In the genomic region with DNA sequence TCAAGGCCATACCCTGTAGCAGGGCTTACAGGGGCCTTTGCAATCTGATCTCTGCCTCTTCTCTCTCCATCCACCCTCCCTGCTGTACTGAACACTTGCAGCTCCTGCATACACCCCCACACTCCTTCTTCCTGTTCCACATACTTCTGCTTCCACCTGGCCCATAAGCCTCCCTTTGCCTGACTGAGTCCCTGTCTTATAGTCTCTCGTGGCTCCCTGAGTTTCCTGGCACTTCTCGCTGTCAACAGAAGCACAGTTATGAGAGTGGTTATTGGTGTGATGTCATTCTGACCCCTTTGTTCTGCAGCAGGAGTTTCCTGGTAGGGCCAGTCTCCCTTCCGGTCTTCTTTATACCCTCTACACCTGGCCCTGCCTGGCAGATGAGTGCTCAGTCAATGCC, we compare ENCODE assay signal across 18 cellular contexts. TPM values are rescaled to one million over a fixed set of nuclear protein-coding genes. Genes with fewer than 3 reads are reported as not detected.
DNase-seq lines count a peak whose midpoint lies in the region; ATAC-seq and TF ChIP-seq lines count a peak whose summit lies in the region.
"Had no signal": no experiment of that assay in that cellular context is flagged by ENCODE, and none has a peak within 500 bp of the region (broad histone marks: within the 10 kb centered on the region; RNA-seq: fewer than 3 reads in every experiment).

No MANE protein-coding gene starts in this region.

- DNase-seq in Caco-2: no peak
- DNase-seq in Jurkat, Clone E6-1 (ENCODE audit: low read depth, low spot score): peak; percentile 10
- DNase-seq in T-helper 17 cell: no peak
- DNase-seq in mucosa of gallbladder (ENCODE audit: low spot score): peak; percentile 8
- DNase-seq in aorta: no peak
- no peak for DNase-seq in Karpas-422
- no peak for DNase-seq in activated CD8-positive, alpha-beta memory T cell treated with anti-CD3 and anti-CD28 coated beads, Interleukin-2, amount 10 ng/mL, durations not matched to agents 7 days and 5 days
- DNase-seq: GM23248; NCI-H1694 treated with DMSO at 0.1 percent for 48 hours; stimulated activated CD4-positive, alpha-beta T cell treated with anti-CD3 and anti-CD28 coated beads, Interleukin-1b, Interleukin-23, amount 100 ng/mL, for 48 hours had no signal

- H3K4me1 Mint-ChIP-seq in Caco-2 (ENCODE audit: low read depth, unreplicated experiment) (peaks cover 40% of the 10 kb centered on the region), T-helper 17 cell (peaks cover 6% of the 10 kb centered on the region)
- H3K4me1 Mint-ChIP-seq in activated CD8-positive, alpha-beta memory T cell treated with anti-CD3 and anti-CD28 coated beads, Interleukin-2, amount 10 ng/mL, durations not matched to agents 7 days and 5 days: peaks cover 5% of the 10 kb centered on the region

- H3K36me3 ChIP-seq in Caco-2 (ENCODE audit: control insufficient read depth, insufficient read depth, low read length): no peaks in the 10 kb centered on the region
- no peaks in the 10 kb centered on the region for H3K36me3 ChIP-seq in aorta (ENCODE audit: control insufficient read depth in 1 of 2, insufficient read depth in 2 of 2, low read length in 1 of 2)
- no peaks in the 10 kb centered on the region for H3K36me3 ChIP-seq in Karpas-422 (ENCODE audit: insufficient read depth, low read length)

- peak overlapping the region; percentile 8 for H3K27ac Mint-ChIP-seq in Caco-2 (ENCODE audit: unreplicated experiment)
- peak overlapping the region; percentile 60 for H3K27ac Mint-ChIP-seq in T-helper 17 cell
- no peak overlapping the region for H3K27ac Mint-ChIP-seq in activated CD8-positive, alpha-beta memory T cell treated with anti-CD3 and anti-CD28 coated beads, Interleukin-2, amount 10 ng/mL, durations not matched to agents 7 days and 5 days
- H3K27ac Mint-ChIP-seq: CD4-positive, CD25-positive, alpha-beta regulatory T cell; stimulated activated memory B cell treated with anti-CD40 and anti-IgM and Interleukin-4, amounts not matched to agents 10 μg/mL and 1 μg/mL and 100 μg/mL, for 72 hours; T-helper 2 cell treated with Interferon-gamma antibody and Interleukin-4, amounts not matched to agents 5 μg/mL and 100 μg/mL, for 36 hours had no signal

- ATAC-seq in T-helper 17 cell: no peak
- no peak for ATAC-seq in aorta (ENCODE audit: low FRiP score)
- ATAC-seq in GM19351 (IDR thresholded peaks at IDR 0.05; ENCODE audit: unreplicated experiment): no peak
- no peak for ATAC-seq in activated CD8-positive, alpha-beta memory T cell treated with anti-CD3 and anti-CD28 coated beads, Interleukin-2, amount 10 ng/mL, durations not matched to agents 7 days and 5 days
- ATAC-seq: stimulated activated memory B cell treated with anti-CD40 and anti-IgM and Interleukin-4, amounts not matched to agents 10 μg/mL and 1 μg/mL and 100 μg/mL, for 72 hours had no signal

- no peak for TF ChIP-seq CTCF in Caco-2 (IDR thresholded peaks at IDR 0.05; ENCODE audit: insufficient read depth in 1 of 2, low read depth in 1 of 2, low read length in 1 of 2, severe bottlenecking in 1 of 2, unreplicated experiment in 1 of 2)

- H3K36me3 Mint-ChIP-seq in Caco-2 (ENCODE audit: insufficient read depth, unreplicated experiment) (no peaks in the 10 kb centered on the region), T-helper 17 cell (ENCODE audit: low read depth) (peaks cover 2% of the 10 kb centered on the region)
- no peaks in the 10 kb centered on the region for H3K36me3 Mint-ChIP-seq in activated CD8-positive, alpha-beta memory T cell treated with anti-CD3 and anti-CD28 coated beads, Interleukin-2, amount 10 ng/mL, durations not matched to agents 7 days and 5 days
- H3K36me3 Mint-ChIP-seq: activated naive CD4-positive, alpha-beta T cell treated with anti-CD3 and anti-CD28 coated beads, Interleukin-2, amount 50 U/mL, for 72 hours; CD4-positive, CD25-positive, alpha-beta regulatory T cell; stimulated activated memory B cell treated with anti-CD40 and anti-IgM and Interleukin-4, amounts not matched to agents 10 μg/mL and 1 μg/mL and 100 μg/mL, for 72 hours had no signal

- no peaks in the 10 kb centered on the region for H3K9me3 Mint-ChIP-seq in Caco-2 (ENCODE audit: unreplicated experiment)
- no peaks in the 10 kb centered on the region for H3K9me3 Mint-ChIP-seq in activated CD8-positive, alpha-beta memory T cell treated with anti-CD3 and anti-CD28 coated beads, Interleukin-2, amount 10 ng/mL, durations not matched to agents 7 days and 5 days (ENCODE audit: low read depth)
- H3K9me3 Mint-ChIP-seq: activated naive CD4-positive, alpha-beta T cell treated with anti-CD3 and anti-CD28 coated beads, Interleukin-2, amount 50 U/mL, for 72 hours; stimulated activated memory B cell treated with anti-CD40 and anti-IgM and Interleukin-4, amounts not matched to agents 10 μg/mL and 1 μg/mL and 100 μg/mL, for 72 hours; T-helper 2 cell treated with Interferon-gamma antibody and Interleukin-4, amounts not matched to agents 5 μg/mL and 100 μg/mL, for 36 hours had no signal

- no peaks in the 10 kb centered on the region for H3K27me3 ChIP-seq in Caco-2 (replicated peaks; ENCODE audit: control insufficient read depth, insufficient read depth, low read length)
- no peaks in the 10 kb centered on the region for H3K27me3 ChIP-seq in aorta (ENCODE audit: control insufficient read depth in 1 of 2, insufficient read depth in 2 of 2, low read length in 1 of 2)
- H3K27me3 ChIP-seq in Karpas-422 (ENCODE audit: low read length): no peaks in the 10 kb centered on the region

- H4K20me1 ChIP-seq in Karpas-422 (ENCODE audit: insufficient read depth, low read depth, low read length): no peaks in the 10 kb centered on the region

- H3K4me1 ChIP-seq in Caco-2 (peaks cover 32% of the 10 kb centered on the region), aorta (ENCODE audit: control insufficient read depth in 1 of 2, insufficient read depth in 2 of 2, low read length in 2 of 2) (no peaks in the 10 kb centered on the region), Karpas-422 (ENCODE audit: low read length) (no peaks in the 10 kb centered on the region)
- H3K4me1 ChIP-seq: parathyroid adenoma had no signal

- H3K9ac ChIP-seq in Karpas-422 (ENCODE audit: low read length): no peak overlapping the region
- H3K9ac ChIP-seq: GM23248, parathyroid adenoma had no signal

- no peak overlapping the region for H3K4me3 ChIP-seq in Caco-2 (ENCODE audit: low read depth, low read length)
- no peak overlapping the region for H3K4me3 ChIP-seq in Jurkat, Clone E6-1 (ENCODE audit: low read length)
- no peak overlapping the region for H3K4me3 ChIP-seq in aorta (ENCODE audit: low read length in 2 of 2)
- no peak overlapping the region for H3K4me3 ChIP-seq in Karpas-422 (ENCODE audit: low read length)
- H3K4me3 ChIP-seq: GM23248 had no signal

- H3K27ac ChIP-seq in aorta (ENCODE audit: low read depth in 1 of 2, low read length in 2 of 2): no peak overlapping the region
- H3K27ac ChIP-seq in Karpas-422 (ENCODE audit: low read length): no peak overlapping the region
- H3K27ac ChIP-seq: parathyroid adenoma had no signal

- H3K9me3 ChIP-seq in Caco-2 (no peaks in the 10 kb centered on the region), T-helper 17 cell (ENCODE audit: control insufficient read depth, low read length, poor library complexity, severe bottlenecking) (no peaks in the 10 kb centered on the region), aorta (ENCODE audit: control insufficient read depth, low read length) (no peaks in the 10 kb centered on the region), Karpas-422 (ENCODE audit: low read length) (no peaks in the 10 kb centered on the region)

- BruUV-seq in Caco-2 (replicated peaks; lab: Mats Ljungman, UMichigan): no TSS peak

- CTCF ChIA-PET in Caco-2 (lab: Charles Lee): no interaction called here
- CTCF ChIA-PET in activated CD8-positive, alpha-beta memory T cell treated with anti-CD3 and anti-CD28 coated beads, Interleukin-2, amount 10 ng/mL, durations not matched to agents 7 days and 5 days (lab: Charles Lee): interaction anchor here (0.7 kb wide), 1 partner anchor 32 kb away, joined by 3 read pairs; no protein-coding TSS in a partner anchor

- no peak overlapping the region for H3K4me2 ChIP-seq in Karpas-422 (ENCODE audit: low read depth, low read length, poor library complexity, severe bottlenecking)

- H3K4me3 Mint-ChIP-seq in Caco-2 (ENCODE audit: unreplicated experiment) (no peak overlapping the region), T-helper 17 cell (no peak overlapping the region)
- no peak overlapping the region for H3K4me3 Mint-ChIP-seq in activated CD8-positive, alpha-beta memory T cell treated with anti-CD3 and anti-CD28 coated beads, Interleukin-2, amount 10 ng/mL, durations not matched to agents 7 days and 5 days
- H3K4me3 Mint-ChIP-seq: CD4-positive, CD25-positive, alpha-beta regulatory T cell; stimulated activated memory B cell treated with anti-CD40 and anti-IgM and Interleukin-4, amounts not matched to agents 10 μg/mL and 1 μg/mL and 100 μg/mL, for 72 hours; T-helper 2 cell treated with Interferon-gamma antibody and Interleukin-4, amounts not matched to agents 5 μg/mL and 100 μg/mL, for 36 hours had no signal

- 84 to 85% methylated on average over 3 of the region's 3 CpGs for WGBS in aorta, 2 donors

- POLR2A ChIA-PET in Caco-2 (lab: Charles Lee): no interaction called here

- H3K79me2 ChIP-seq in Karpas-422 (ENCODE audit: low read length): no peaks in the 10 kb centered on the region
- H3K79me2 ChIP-seq: parathyroid adenoma had no signal

- H2AFZ ChIP-seq in Karpas-422 (ENCODE audit: low read length): no peak overlapping the region
- H2AFZ ChIP-seq: GM23248, parathyroid adenoma had no signal

- H3K9me2 ChIP-seq in Karpas-422 (replicated peaks; ENCODE audit: insufficient read depth, low read length): no peaks in the 10 kb centered on the region

- intact Hi-C loops in Caco-2 (cut with micrococcal nuclease; ENCODE audit: unreplicated experiment) (no loop called here), aorta (cut with DNase I) (no loop called here)

- no peaks in the 10 kb centered on the region for H3K27me3 Mint-ChIP-seq in Caco-2 (ENCODE audit: insufficient read depth, unreplicated experiment)
- H3K27me3 Mint-ChIP-seq in T-helper 17 cell: peaks cover 23% of the 10 kb centered on the region
- H3K27me3 Mint-ChIP-seq in activated CD8-positive, alpha-beta memory T cell treated with anti-CD3 and anti-CD28 coated beads, Interleukin-2, amount 10 ng/mL, durations not matched to agents 7 days and 5 days: peaks cover 20% of the 10 kb centered on the region

RNA-seq across cellular contexts. Expression of a gene that starts 20.3 kb away (rescaled TPM):
- 5.8 and 8.2 TPM in 2 replicates for total RNA-seq in Caco-2 (2022)
- not detected for polyA plus RNA-seq in Jurkat, Clone E6-1 (2012; ENCODE audit: insufficient read depth, insufficient read length)
- 1 to 10 TPM; 2.7 to 3.4 TPM for total RNA-seq in T-helper 17 cell
- total RNA-seq in mucosa of gallbladder: 91.9 TPM
- total RNA-seq in aorta: 100 to 1,000 TPM in 1 of 2 donors, 10 to 100 TPM in 1; 35.3 to 125 TPM
- 10 to 100 TPM in 1 of 2 donors, 1 to 10 TPM in 1; 3.4 to 15.0 TPM for polyA plus RNA-seq in aorta
- total RNA-seq in Karpas-422 (2014; rRNA removed; shearing (Covaris generic); ENCODE audit: low replicate concordance): not detected in 2 replicates
- under 1 TPM in 1 of 2 experiments, not detected in 1; 0.26 TPM for total RNA-seq in activated CD8-positive, alpha-beta memory T cell treated with anti-CD3 and anti-CD28 coated beads, Interleukin-2, amount 10 ng/mL, durations not matched to agents 7 days and 5 days
- total RNA-seq: activated CD8-positive, alpha-beta memory T cell treated with anti-CD3 and anti-CD28 coated beads for 36 hours; CD4-positive, CD25-positive, alpha-beta regulatory T cell; GM23248 had no signal
- polyA plus RNA-seq: keratinocyte had no signal

RNA-seq across cellular contexts. Expression of a gene that starts 49.0 kb away (rescaled TPM):
- total RNA-seq in Caco-2 (2022): 5.9 and 7.2 TPM in 2 replicates
- polyA plus RNA-seq in Jurkat, Clone E6-1 (2012; ENCODE audit: insufficient read depth, insufficient read length): not detected
- total RNA-seq in T-helper 17 cell: under 1 TPM in 1 of 2 donors, not detected in 1; 0.57 TPM
- total RNA-seq in mucosa of gallbladder: 97.8 TPM
- total RNA-seq in aorta: 100 to 1,000 TPM; 217 to 360 TPM
- 100 to 1,000 TPM in 1 of 2 donors, 10 to 100 TPM in 1; 44.0 to 353 TPM for polyA plus RNA-seq in aorta
- not detected in 2 replicates for total RNA-seq in Karpas-422 (2014; rRNA removed; shearing (Covaris generic); ENCODE audit: low replicate concordance)
- 10 to 100 TPM; 53.3 to 68.9 TPM for total RNA-seq in activated CD8-positive, alpha-beta memory T cell treated with anti-CD3 and anti-CD28 coated beads, Interleukin-2, amount 10 ng/mL, durations not matched to agents 7 days and 5 days
- total RNA-seq: CD4-positive, CD25-positive, alpha-beta regulatory T cell had no signal

RNA-seq across cellular contexts. Expression of a gene that starts 59.9 kb away (rescaled TPM):
- total RNA-seq in Caco-2 (2022) (0.29 and 0.65 TPM in 2 replicates), T-helper 17 cell (not detected), mucosa of gallbladder (0.29 TPM), aorta (not detected)
- not detected for polyA plus RNA-seq in Jurkat, Clone E6-1 (2012; ENCODE audit: insufficient read depth, insufficient read length)
- polyA plus RNA-seq in aorta: 10 to 100 TPM in 1 of 2 donors, under 1 TPM in 1; 0.69 to 30.2 TPM
- total RNA-seq in Karpas-422 (2014; rRNA removed; shearing (Covaris generic); ENCODE audit: low replicate concordance): not detected in 2 replicates
- not detected for total RNA-seq in activated CD8-positive, alpha-beta memory T cell treated with anti-CD3 and anti-CD28 coated beads, Interleukin-2, amount 10 ng/mL, durations not matched to agents 7 days and 5 days
- total RNA-seq: activated CD8-positive, alpha-beta memory T cell treated with anti-CD3 and anti-CD28 coated beads for 36 hours; activated naive CD4-positive, alpha-beta T cell treated with anti-CD3 and anti-CD28 coated beads, Interleukin-2, amount 50 U/mL, for 72 hours; CD4-positive, CD25-positive, alpha-beta regulatory T cell; GM23248 had no signal
- polyA plus RNA-seq: CD4-positive, CD25-positive, alpha-beta regulatory T cell; GM23248; keratinocyte had no signal

Comparison
In these comparisons a context has a peak if more than half of its experiments do, and no peak if none do; other contexts are left out.
1. DNase-seq: peak in Jurkat, Clone E6-1 (single experiment) and mucosa of gallbladder (single experiment); none in Caco-2 (0 of 2), T-helper 17 cell (0 of 3), aorta (0 of 2), Karpas-422 (single experiment) and activated CD8-positive, alpha-beta memory T cell treated with anti-CD3 and anti-CD28 coated beads, Interleukin-2, amount 10 ng/mL, durations not matched to agents 7 days and 5 days (single experiment).